ENCODE assay signal across 1 cellular context in the genomic region with DNA sequence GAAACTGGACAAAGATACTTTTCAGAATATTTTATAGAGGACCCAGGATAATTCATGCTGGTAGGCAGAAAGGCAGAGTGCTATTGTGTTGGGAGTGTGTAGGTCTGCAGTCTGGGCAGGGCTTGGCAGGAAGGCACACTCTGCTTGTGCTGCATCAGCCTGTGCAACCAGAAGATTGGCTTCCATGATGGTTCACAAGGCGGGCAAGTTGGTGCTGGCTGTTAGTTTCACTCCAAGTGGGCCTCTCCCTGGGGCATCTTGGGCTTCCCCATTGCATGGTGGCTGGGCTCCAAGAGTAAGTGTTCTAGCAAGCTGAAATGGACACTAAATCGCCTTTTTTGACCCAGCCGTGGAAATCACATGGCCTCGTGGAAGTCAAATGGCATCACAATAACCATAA.
TF ChIP-seq lines count a peak whose summit lies in the region.

No MANE protein-coding gene starts in this region.

TF ChIP-seq in IMR-90, 13 proteins besides CTCF, POLR2A, EP300 and RAD21 (continued from another document):
- TF ChIP-seq MAZ (IDR thresholded peaks at IDR 0.05; ENCODE audit: borderline replicate concordance, low read depth, low read length) (no peak), CHD1 (IDR thresholded peaks at IDR 0.05; ENCODE audit: low read depth, low read length) (no peak), FOS (IDR thresholded peaks at IDR 0.05; ENCODE audit: low read depth, low read length) (no peak), SMC3 (IDR thresholded peaks at IDR 0.05; ENCODE audit: low read depth, low read length) (no peak), RFX5 (IDR thresholded peaks at IDR 0.05; ENCODE audit: low read depth, low read length) (no peak), MAFK (IDR thresholded peaks at IDR 0.05; ENCODE audit: low read depth, low read length) (no peak), CEBPB (IDR thresholded peaks at IDR 0.05; ENCODE audit: low read depth, low read length) (no peak), RCOR1 (IDR thresholded peaks at IDR 0.05; ENCODE audit: insufficient replicate concordance, low read length) (no peak), MXI1 (IDR thresholded peaks at IDR 0.05; ENCODE audit: borderline replicate concordance, low read depth, low read length) (no peak), BHLHE40 (IDR thresholded peaks at IDR 0.05; ENCODE audit: low read depth, low read length) (no peak)
- TF ChIP-seq, protein P1, sequence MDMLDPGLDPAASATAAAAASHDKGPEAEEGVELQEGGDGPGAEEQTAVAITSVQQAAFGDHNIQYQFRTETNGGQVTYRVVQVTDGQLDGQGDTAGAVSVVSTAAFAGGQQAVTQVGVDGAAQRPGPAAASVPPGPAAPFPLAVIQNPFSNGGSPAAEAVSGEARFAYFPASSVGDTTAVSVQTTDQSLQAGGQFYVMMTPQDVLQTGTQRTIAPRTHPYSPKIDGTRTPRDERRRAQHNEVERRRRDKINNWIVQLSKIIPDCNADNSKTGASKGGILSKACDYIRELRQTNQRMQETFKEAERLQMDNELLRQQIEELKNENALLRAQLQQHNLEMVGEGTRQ (IDR thresholded peaks at IDR 0.05; ENCODE audit: low read depth, low read length) = no peak
- TF ChIP-seq, protein P2, sequence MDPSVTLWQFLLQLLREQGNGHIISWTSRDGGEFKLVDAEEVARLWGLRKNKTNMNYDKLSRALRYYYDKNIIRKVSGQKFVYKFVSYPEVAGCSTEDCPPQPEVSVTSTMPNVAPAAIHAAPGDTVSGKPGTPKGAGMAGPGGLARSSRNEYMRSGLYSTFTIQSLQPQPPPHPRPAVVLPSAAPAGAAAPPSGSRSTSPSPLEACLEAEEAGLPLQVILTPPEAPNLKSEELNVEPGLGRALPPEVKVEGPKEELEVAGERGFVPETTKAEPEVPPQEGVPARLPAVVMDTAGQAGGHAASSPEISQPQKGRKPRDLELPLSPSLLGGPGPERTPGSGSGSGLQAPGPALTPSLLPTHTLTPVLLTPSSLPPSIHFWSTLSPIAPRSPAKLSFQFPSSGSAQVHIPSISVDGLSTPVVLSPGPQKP (IDR thresholded peaks at IDR 0.05; ENCODE audit: borderline replicate concordance, low read depth, low read length) = no peak
TF ChIP-seq in IMR-90: peak in this region for 0.
